9 cellular contexts compared by ENCODE assay signal in genomic region chr22:42343136-42343484, GRCh38.
DNase-seq lines count a peak whose midpoint lies in the region; ATAC-seq and TF ChIP-seq lines count a peak whose summit lies in the region.
"Had no signal": no experiment of that assay in that cellular context is flagged by ENCODE, and none has a peak within 500 bp of the region (broad histone marks: within the 10 kb centered on the region; RNA-seq: fewer than 3 reads in every experiment).

No MANE protein-coding gene starts in this region.

- H3K27me3 Mint-ChIP-seq in progenitor cell of endocrine pancreas, result peaks cover 22% of the 10 kb centered on the region

- H3K27ac ChIP-seq in cingulate gyrus (ENCODE audit: low read depth, low read length), result peak overlapping the region; percentile 54
- H3K27ac ChIP-seq: HL-60 had no signal

- H3K4me3 Mint-ChIP-seq in progenitor cell of endocrine pancreas (ENCODE audit: low read depth), result peak overlapping the region; percentile 72

- peak; percentile 77 for DNase-seq in DMS53 (lab: John Stamatoyannopoulos, UW)
- DNase-seq in NCI-H2171 (lab: John Stamatoyannopoulos, UW), result peak; percentile 67
- no peak for DNase-seq in progenitor cell of endocrine pancreas (ENCODE audit: low spot score, unreplicated experiment)
- DNase-seq in germinal center (ENCODE audit: low spot score), result no peak
- DNase-seq in NCI-H2081 treated with DMSO at 0.1 percent for 48 hours (lab: John Stamatoyannopoulos, UW), result no peak

- H3K27ac Mint-ChIP-seq in progenitor cell of endocrine pancreas, result no peak overlapping the region

- peaks cover 3% of the 10 kb centered on the region for H3K4me1 Mint-ChIP-seq in progenitor cell of endocrine pancreas (ENCODE audit: low read depth)

- no peak for TF ChIP-seq CTCF in progenitor cell of endocrine pancreas (IDR thresholded peaks at IDR 0.05; ENCODE audit: unreplicated experiment)

- ATAC-seq in GM18505 (IDR thresholded peaks at IDR 0.05; ENCODE audit: unreplicated experiment) (no peak), GM18861 (IDR thresholded peaks at IDR 0.05; ENCODE audit: unreplicated experiment) (no peak)

- no peak for TF ChIP-seq POLR2A in GM18505 (IDR thresholded peaks at IDR 0.05; ENCODE audit: borderline replicate concordance, extremely low read depth, insufficient read depth, insufficient read length)

- no peaks in the 10 kb centered on the region for H3K9me3 Mint-ChIP-seq in progenitor cell of endocrine pancreas (ENCODE audit: low read depth)

- H3K36me3 Mint-ChIP-seq in progenitor cell of endocrine pancreas (ENCODE audit: insufficient read depth), result no peaks in the 10 kb centered on the region

Comparison
In these comparisons a context has a peak if more than half of its experiments do, and no peak if none do; other contexts are left out.
1. DNase-seq: peak in DMS53 (single experiment) and NCI-H2171 (single experiment); none in progenitor cell of endocrine pancreas (single experiment), germinal center (single experiment) and NCI-H2081 treated with DMSO at 0.1 percent for 48 hours (single experiment).